Comparison of ENCODE assay signal across 9 cellular contexts in the genomic region with DNA sequence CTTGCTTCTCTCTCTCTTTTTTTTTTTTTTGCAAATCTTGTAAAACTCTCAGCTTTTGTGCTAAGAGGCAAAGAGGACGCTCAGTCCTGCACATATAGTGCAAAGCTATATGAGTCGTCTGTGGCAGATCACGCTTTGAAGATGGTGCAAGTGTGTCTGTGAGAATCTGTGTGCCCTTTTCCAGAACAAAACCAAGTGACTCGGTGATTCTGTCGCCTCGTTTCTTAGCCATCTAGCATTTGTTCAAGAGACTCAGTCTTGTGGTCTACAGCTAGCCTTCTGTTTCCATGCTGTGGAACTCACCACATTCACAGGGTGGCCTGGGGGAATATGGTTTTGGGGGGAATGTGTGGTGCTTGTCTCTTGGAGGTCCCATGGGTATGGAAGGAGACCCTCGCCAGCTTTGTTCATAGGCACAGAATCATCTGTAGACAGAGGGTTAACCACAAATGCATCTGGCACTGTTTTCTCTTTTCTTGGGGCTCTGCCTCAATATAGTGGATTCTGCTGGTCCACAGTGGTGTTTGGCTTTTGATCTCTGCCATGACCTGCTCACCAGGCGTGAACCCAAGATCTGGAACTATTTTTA.
DNase-seq lines count a peak whose midpoint lies in the region; ATAC-seq lines count a peak whose summit lies in the region.
"Had no signal": no experiment of that assay in that cellular context is flagged by ENCODE, and none has a peak within 500 bp of the region (broad histone marks: within the 10 kb centered on the region; RNA-seq: fewer than 3 reads in every experiment).

No MANE protein-coding gene starts in this region.

- no peaks in the 10 kb centered on the region for H3K36me3 Mint-ChIP-seq in activated naive CD8-positive, alpha-beta T cell treated with anti-CD3 and anti-CD28 coated beads, Interleukin-2, amount 50 U/mL, for 24 hours (ENCODE audit: low read depth)

- H3K4me1 ChIP-seq in Karpas-422 (ENCODE audit: low read length) (peaks cover 70% of the 10 kb centered on the region), stomach smooth muscle (ENCODE audit: control insufficient read depth, insufficient read depth, low read length) (peaks cover 62% of the 10 kb centered on the region)

- no peak overlapping the region for H3K27ac ChIP-seq in Karpas-422 (ENCODE audit: low read length)
- peak overlapping the region; percentile 54 for H3K27ac ChIP-seq in layer of hippocampus (ENCODE audit: low read depth, low read length)
- H3K27ac ChIP-seq in stomach smooth muscle (ENCODE audit: low read length), result peak overlapping the region; percentile 95

- H3K4me3 ChIP-seq in Karpas-422 (ENCODE audit: low read length) (no peak overlapping the region), stomach smooth muscle (ENCODE audit: low read length in 2 of 2) (peak overlapping the region; percentile 75 to 79)

- DNase-seq in Karpas-422, result no peak
- DNase-seq in activated naive CD8-positive, alpha-beta T cell treated with anti-CD3 and anti-CD28 coated beads, Interleukin-2, amount 50 U/mL, for 24 hours, result no peak
- no peak for DNase-seq in NCI-H2107 treated with DMSO at 0.1 percent for 48 hours (lab: John Stamatoyannopoulos, UW; ENCODE audit: unreplicated experiment)
- DNase-seq: effector memory CD8-positive, alpha-beta T cell; stimulated activated CD4-positive, alpha-beta T cell treated with anti-CD3 and anti-CD28 coated beads, Interleukin-2, amount 100 ng/mL, for 24 hours had no signal

- peak; percentile 64 for ATAC-seq in activated naive CD8-positive, alpha-beta T cell treated with anti-CD3 and anti-CD28 coated beads, Interleukin-2, amount 50 U/mL, for 24 hours
- no peak for ATAC-seq in GM21447 (IDR thresholded peaks at IDR 0.05; ENCODE audit: unreplicated experiment)
- no peak for ATAC-seq in GM19023 (IDR thresholded peaks at IDR 0.05; ENCODE audit: unreplicated experiment)
- ATAC-seq: effector memory CD8-positive, alpha-beta T cell had no signal

- no peak overlapping the region for H3K4me3 Mint-ChIP-seq in activated naive CD8-positive, alpha-beta T cell treated with anti-CD3 and anti-CD28 coated beads, Interleukin-2, amount 50 U/mL, for 24 hours
- H3K4me3 Mint-ChIP-seq: effector memory CD8-positive, alpha-beta T cell had no signal

- no peaks in the 10 kb centered on the region for H3K9me3 Mint-ChIP-seq in activated naive CD8-positive, alpha-beta T cell treated with anti-CD3 and anti-CD28 coated beads, Interleukin-2, amount 50 U/mL, for 24 hours
- H3K9me3 Mint-ChIP-seq: effector memory CD8-positive, alpha-beta T cell had no signal

- peak overlapping the region; percentile 76 for H3K4me2 ChIP-seq in Karpas-422 (ENCODE audit: low read depth, low read length, poor library complexity, severe bottlenecking)

- H4K20me1 ChIP-seq in Karpas-422 (ENCODE audit: insufficient read depth, low read depth, low read length), result no peaks in the 10 kb centered on the region

- H3K27me3 Mint-ChIP-seq in activated naive CD8-positive, alpha-beta T cell treated with anti-CD3 and anti-CD28 coated beads, Interleukin-2, amount 50 U/mL, for 24 hours, result no peaks in the 10 kb centered on the region
- H3K27me3 Mint-ChIP-seq: effector memory CD8-positive, alpha-beta T cell had no signal

- peak overlapping the region; percentile 12; the same call in 1 of the 2 replicates for H3K9ac ChIP-seq in Karpas-422 (ENCODE audit: low read length)
- H3K9ac ChIP-seq in stomach smooth muscle (ENCODE audit: low read length in 2 of 2), result peak overlapping the region; percentile 89 to 94

- H3K79me2 ChIP-seq in Karpas-422 (ENCODE audit: low read length), result no peaks in the 10 kb centered on the region

- no peaks in the 10 kb centered on the region for H3K9me2 ChIP-seq in Karpas-422 (replicated peaks; ENCODE audit: insufficient read depth, low read length)

- H3K36me3 ChIP-seq in Karpas-422 (ENCODE audit: insufficient read depth, low read length) (no peaks in the 10 kb centered on the region), stomach smooth muscle (ENCODE audit: control insufficient read depth in 2 of 2, insufficient read depth in 2 of 2, low read length in 2 of 2) (no peaks in the 10 kb centered on the region)

- peak overlapping the region; percentile 0; the same call in 1 of the 2 replicates for H2AFZ ChIP-seq in Karpas-422 (ENCODE audit: low read length)

- H3K9me3 ChIP-seq in Karpas-422 (ENCODE audit: low read length) (no peaks in the 10 kb centered on the region), stomach smooth muscle (ENCODE audit: control insufficient read depth in 2 of 2, low read length in 2 of 2) (no peaks in the 10 kb centered on the region)

- no peaks in the 10 kb centered on the region for H3K27me3 ChIP-seq in Karpas-422 (ENCODE audit: low read length)
- H3K27me3 ChIP-seq in layer of hippocampus (ENCODE audit: control insufficient read depth, insufficient read depth, low read length), result no peaks in the 10 kb centered on the region
- no peaks in the 10 kb centered on the region for H3K27me3 ChIP-seq in stomach smooth muscle (ENCODE audit: control insufficient read depth in 1 of 2, insufficient read depth in 2 of 2, low read length in 2 of 2)

- peaks cover 49% of the 10 kb centered on the region for H3K4me1 Mint-ChIP-seq in activated naive CD8-positive, alpha-beta T cell treated with anti-CD3 and anti-CD28 coated beads, Interleukin-2, amount 50 U/mL, for 24 hours

- peak overlapping the region; percentile 2 for H3K27ac Mint-ChIP-seq in activated naive CD8-positive, alpha-beta T cell treated with anti-CD3 and anti-CD28 coated beads, Interleukin-2, amount 50 U/mL, for 24 hours
- H3K27ac Mint-ChIP-seq: effector memory CD8-positive, alpha-beta T cell had no signal
